8 cellular contexts compared by ENCODE assay signal in genomic region chr10:13659887-13660544, GRCh38.
A peak's percentile ranks its signal among the peaks of the same experiment; 100 is the strongest.
DNase-seq lines count a peak whose midpoint lies in the region; TF ChIP-seq lines count a peak whose summit lies in the region.

No MANE protein-coding gene starts in this region.

- H3K9ac ChIP-seq in smooth muscle cell (ENCODE audit: low read depth): no peak overlapping the region

- 44% methylated on average over 19 of the region's 19 CpGs for WGBS in smooth muscle cell (ENCODE audit: low lambda C conversion rate)

- in situ Hi-C loops in brain microvascular endothelial cell (cut with HindIII; ENCODE audit: low pct_ligation_motif_present, low sequenced_read_pairs): no loop called here

- no peaks in the 10 kb centered on the region for H3K79me2 ChIP-seq in smooth muscle cell (ENCODE audit: low read depth)

- H3K27me3 ChIP-seq in brain microvascular endothelial cell (replicated peaks): no peaks in the 10 kb centered on the region
- no peaks in the 10 kb centered on the region for H3K27me3 ChIP-seq in smooth muscle cell (ENCODE audit: low read depth)

- POLR2A ChIA-PET in GM10248 (lab: Yijun Ruan, JAX): no interaction called here

- no peaks in the 10 kb centered on the region for H4K20me1 ChIP-seq in smooth muscle cell (ENCODE audit: low read depth)

- H3K27ac ChIP-seq in brain microvascular endothelial cell (no peak overlapping the region), smooth muscle cell (ENCODE audit: low read depth) (no peak overlapping the region)

- peak overlapping the region; percentile 44 for H3K4me2 ChIP-seq in smooth muscle cell

- TF ChIP-seq CTCF in GM10248 (IDR thresholded peaks at IDR 0.05; ENCODE audit: control extremely low read depth, extremely low read depth, low read depth, missing control alignments) (peak; percentile 72), brain microvascular endothelial cell (IDR thresholded peaks at IDR 0.05; ENCODE audit: low read depth, low read length, missing control alignments) (peak; percentile 93), smooth muscle cell (IDR thresholded peaks at IDR 0.05; ENCODE audit: borderline replicate concordance, insufficient read depth, poor library complexity, severe bottlenecking) (peak; percentile 93)

- H2AFZ ChIP-seq in smooth muscle cell (ENCODE audit: low read depth): no peak overlapping the region

- H3K4me3 ChIP-seq in brain microvascular endothelial cell (ENCODE audit: low read depth, low read length): no peak overlapping the region
- no peak overlapping the region for H3K4me3 ChIP-seq in smooth muscle cell

- DNase-seq in GM10248 (ENCODE audit: extremely low spot score) (peak; percentile 82), LHCN-M2 (ENCODE audit: low read depth) (peak; percentile 62), UCSD-AML1 (lab: John Stamatoyannopoulos, UW; ENCODE audit: unreplicated experiment) (peak; percentile 74), brain microvascular endothelial cell (no peak), iPS-NIHi11 (ENCODE audit: low spot score) (peak; percentile 76), smooth muscle cell (lab: John Stamatoyannopoulos, UW; ENCODE audit: unreplicated experiment) (peak; percentile 11), DMS79 (lab: John Stamatoyannopoulos, UW) (no peak), NCI-H187 (lab: John Stamatoyannopoulos, UW) (no peak)

- H3K4me1 ChIP-seq in smooth muscle cell (ENCODE audit: low read depth): peaks cover 6% of the 10 kb centered on the region

- no peaks in the 10 kb centered on the region for H3F3A ChIP-seq in smooth muscle cell (ENCODE audit: low read depth)

- CTCF ChIA-PET in GM10248 (lab: Yijun Ruan, JAX): interaction anchor here (0.6 to 3.2 kb wide), 36 partner anchors 9 to 460 kb away, joined by 3 to 40 read pairs (median 5); no protein-coding TSS in a partner anchor

- H3K36me3 ChIP-seq in brain microvascular endothelial cell (replicated peaks) (peaks cover 92% of the 10 kb centered on the region), smooth muscle cell (ENCODE audit: low read depth) (no peaks in the 10 kb centered on the region)

- no peaks in the 10 kb centered on the region for H3K9me3 ChIP-seq in smooth muscle cell (replicated peaks; ENCODE audit: low read depth)

Comparison
In these comparisons a context has a peak if more than half of its experiments do, and no peak if none do; other contexts are left out.
1. DNase-seq: peak in GM10248 (single experiment), LHCN-M2 (single experiment), UCSD-AML1 (single experiment), iPS-NIHi11 (single experiment) and smooth muscle cell (single experiment); none in brain microvascular endothelial cell (single experiment), DMS79 (single experiment) and NCI-H187 (0 of 2).
2. Peak in every context shown above with its lines, with median percentiles within 50 percentile points of each other: CTCF ChIP-seq.